In the genomic region with DNA sequence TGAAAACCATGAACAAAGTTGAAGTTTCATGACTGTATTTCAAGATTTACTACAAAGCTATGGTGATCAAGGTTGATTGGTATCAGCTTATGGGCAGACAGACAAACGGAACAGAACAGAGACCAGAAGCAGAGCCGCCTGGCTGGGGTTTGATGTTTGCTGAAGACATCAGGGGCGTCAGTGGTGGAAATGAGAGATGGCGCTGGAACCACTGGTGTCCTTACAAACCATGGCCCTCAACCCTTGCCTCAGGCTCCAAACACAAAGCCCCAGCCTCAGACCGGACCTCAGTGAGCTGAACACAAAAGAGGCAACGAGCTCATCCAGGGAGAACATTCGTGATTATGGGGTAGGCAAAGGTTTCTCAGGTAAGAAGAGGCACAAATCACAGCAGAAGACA, we compare ENCODE assay signal across 29 cellular contexts.
"Had no signal": no experiment of that assay in that cellular context is flagged by ENCODE, and none has a peak within 500 bp of the region (broad histone marks: within the 10 kb centered on the region; RNA-seq: fewer than 3 reads in every experiment).

No MANE protein-coding gene starts in this region.

- H3K36me3 ChIP-seq: gastrocnemius medialis, neural progenitor cell, suprapubic skin, tibial nerve had no signal

- H3K27ac ChIP-seq: gastrocnemius medialis, hepatocyte, neural progenitor cell, parathyroid adenoma, psoas muscle, suprapubic skin, tibial nerve had no signal

- H3K4me3 ChIP-seq: gastrocnemius medialis, hepatocyte, neural progenitor cell, psoas muscle, smooth muscle cell, suprapubic skin, tibial nerve had no signal

- H3K27me3 ChIP-seq: gastrocnemius medialis, hepatocyte, neural progenitor cell, suprapubic skin, tibial nerve had no signal

- H3K9me3 Mint-ChIP-seq: activated CD4-positive, alpha-beta memory T cell treated with anti-CD3 and anti-CD28 coated beads, Interleukin-2, amount 10 ng/mL, durations not matched to agents 7 days and 5 days; activated CD4-positive, alpha-beta T cell treated with anti-CD3 and anti-CD28 coated beads, Interleukin-2, amount 10 ng/mL, durations not matched to agents 7 days and 5 days; activated naive CD4-positive, alpha-beta T cell treated with anti-CD3 and anti-CD28 coated beads, Interleukin-2, amount 50 U/mL, for 24 hours; activated naive CD8-positive, alpha-beta T cell treated with anti-CD3 and anti-CD28 coated beads, Interleukin-2, amount 50 U/mL, for 24 hours; activated T-helper 2 cell treated with anti-CD3 and anti-CD28 coated beads, Interferon-gamma antibody, Interleukin-2, Interleukin-4, amounts not matched to agents 10 μg/mL and 5 μg/mL and 100 μg/mL, durations not matched to agents 14 hours and 24 hours and 36 hours; central memory CD8-positive, alpha-beta T cell; natural killer cell; neural progenitor cell; T-helper 2 cell treated with Interferon-gamma antibody and Interleukin-4, amounts not matched to agents 5 μg/mL and 100 μg/mL, for 36 hours had no signal

- ATAC-seq: activated CD4-positive, CD25-positive, alpha-beta regulatory T cell treated with anti-CD3 and anti-CD28 coated beads, Interleukin-2, amount 50 U/mL, for 24 hours; activated naive CD8-positive, alpha-beta T cell treated with anti-CD3 and anti-CD28 coated beads, Interleukin-2, amount 50 U/mL, for 24 hours; gastrocnemius medialis; left cardiac atrium; natural killer cell; psoas muscle had no signal

- H3K4me1 ChIP-seq: parathyroid adenoma, psoas muscle had no signal

- H3K9ac ChIP-seq: neural progenitor cell, parathyroid adenoma had no signal

- H3K4me1 Mint-ChIP-seq: central memory CD8-positive, alpha-beta T cell had no signal

- H3K36me3 Mint-ChIP-seq: natural killer cell had no signal

- H3K9me3 ChIP-seq: gastrocnemius medialis, psoas muscle, suprapubic skin, tibial nerve had no signal

- DNase-seq: activated CD4-positive, alpha-beta T cell treated with anti-CD3 and anti-CD28 coated beads, Interleukin-2, amount 10 ng/mL, durations not matched to agents 7 days and 5 days; activated naive CD8-positive, alpha-beta T cell treated with anti-CD3 and anti-CD28 coated beads, Interleukin-2, amount 50 U/mL, for 24 hours; activated T-cell treated with anti-CD3 and anti-CD28 coated beads, Interleukin-2, amount 50 U/mL, for 48 hours; amygdala; effector memory CD4-positive, alpha-beta T cell; erythroblast; gastrocnemius medialis; left cardiac atrium; mesenchymal stem cell; natural killer cell; occipital lobe; stimulated activated CD4-positive, alpha-beta T cell treated with anti-CD3 and anti-CD28 coated beads, Interleukin-15, amount 100 ng/mL, for 24 hours; stimulated activated CD4-positive, alpha-beta T cell treated with anti-CD3 and anti-CD28 coated beads, Interleukin-2, amount 100 ng/mL, for 24 hours; stimulated activated naive CD4-positive, alpha-beta T cell; T-helper 1 cell had no signal

- H3K27ac Mint-ChIP-seq: activated CD4-positive, alpha-beta memory T cell treated with anti-CD3 and anti-CD28 coated beads, Interleukin-2, amount 10 ng/mL, durations not matched to agents 7 days and 5 days; activated CD4-positive, alpha-beta T cell treated with anti-CD3 and anti-CD28 coated beads, Interleukin-2, amount 10 ng/mL, durations not matched to agents 7 days and 5 days; activated naive CD4-positive, alpha-beta T cell treated with anti-CD3 and anti-CD28 coated beads, Interleukin-2, amount 50 U/mL, for 24 hours; activated naive CD8-positive, alpha-beta T cell treated with anti-CD3 and anti-CD28 coated beads, Interleukin-2, amount 50 U/mL, for 24 hours; activated T-helper 2 cell treated with anti-CD3 and anti-CD28 coated beads, Interferon-gamma antibody, Interleukin-2, Interleukin-4, amounts not matched to agents 10 μg/mL and 5 μg/mL and 100 μg/mL, durations not matched to agents 14 hours and 24 hours and 36 hours; natural killer cell; neural progenitor cell; T-helper 2 cell treated with Interferon-gamma antibody and Interleukin-4, amounts not matched to agents 5 μg/mL and 100 μg/mL, for 36 hours had no signal

- H3K27me3 Mint-ChIP-seq: activated CD4-positive, alpha-beta memory T cell treated with anti-CD3 and anti-CD28 coated beads, Interleukin-2, amount 10 ng/mL, durations not matched to agents 7 days and 5 days; activated CD4-positive, alpha-beta T cell treated with anti-CD3 and anti-CD28 coated beads, Interleukin-2, amount 10 ng/mL, durations not matched to agents 7 days and 5 days; activated naive CD4-positive, alpha-beta T cell treated with anti-CD3 and anti-CD28 coated beads, Interleukin-2, amount 50 U/mL, for 24 hours; activated naive CD8-positive, alpha-beta T cell treated with anti-CD3 and anti-CD28 coated beads, Interleukin-2, amount 50 U/mL, for 24 hours; central memory CD8-positive, alpha-beta T cell had no signal

- H3K4me3 Mint-ChIP-seq: activated CD4-positive, alpha-beta memory T cell treated with anti-CD3 and anti-CD28 coated beads, Interleukin-2, amount 10 ng/mL, durations not matched to agents 7 days and 5 days; activated CD4-positive, alpha-beta T cell treated with anti-CD3 and anti-CD28 coated beads, Interleukin-2, amount 10 ng/mL, durations not matched to agents 7 days and 5 days; activated naive CD4-positive, alpha-beta T cell treated with anti-CD3 and anti-CD28 coated beads, Interleukin-2, amount 50 U/mL, for 24 hours; activated naive CD8-positive, alpha-beta T cell treated with anti-CD3 and anti-CD28 coated beads, Interleukin-2, amount 50 U/mL, for 24 hours; central memory CD8-positive, alpha-beta T cell; natural killer cell; neural progenitor cell; T-helper 2 cell treated with Interferon-gamma antibody and Interleukin-4, amounts not matched to agents 5 μg/mL and 100 μg/mL, for 36 hours had no signal

- FAIRE-seq: urothelium cell line had no signal
